In the genomic region with DNA sequence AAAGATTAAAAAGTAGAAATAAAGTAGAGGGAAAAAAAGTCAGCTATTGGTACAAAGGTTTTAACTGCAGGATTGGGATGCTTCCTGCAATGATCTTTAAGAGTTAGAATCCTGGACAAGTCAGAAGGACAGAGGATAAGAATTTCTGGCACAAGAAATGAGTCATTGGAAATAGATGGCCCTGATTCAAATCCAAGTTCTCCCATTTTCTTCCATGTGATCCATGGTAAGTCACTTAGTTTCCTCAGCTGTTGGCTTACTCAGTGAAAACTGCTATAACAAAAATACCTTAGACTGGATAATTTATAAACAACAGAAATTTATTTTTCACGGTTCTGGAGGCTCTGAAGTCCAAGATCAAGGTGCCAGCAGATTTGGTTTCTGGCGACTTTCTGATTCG, we compare ENCODE assay signal across 15 cellular contexts. TPM values are rescaled to one million over a fixed set of nuclear protein-coding genes. Genes with fewer than 3 reads are reported as not detected.
DNase-seq lines count a peak whose midpoint lies in the region; ATAC-seq and TF ChIP-seq lines count a peak whose summit lies in the region.
"Had no signal": no experiment of that assay in that cellular context is flagged by ENCODE, and none has a peak within 500 bp of the region (broad histone marks: within the 10 kb centered on the region; RNA-seq: fewer than 3 reads in every experiment).

No MANE protein-coding gene starts in this region.

- intact Hi-C loops in Caco-2 (cut with micrococcal nuclease; ENCODE audit: unreplicated experiment), result no loop called here

- TF ChIP-seq CTCF in Caco-2 (IDR thresholded peaks at IDR 0.05; ENCODE audit: insufficient read depth in 1 of 2, low read depth in 1 of 2, low read length in 1 of 2, severe bottlenecking in 1 of 2, unreplicated experiment in 1 of 2), result no peak
- TF ChIP-seq CTCF in fibroblast of mammary gland (conservative IDR thresholded peaks at IDR 0.05; ENCODE audit: control insufficient read depth, insufficient read depth, low read depth, low read length), result no peak

- H3K36me3 ChIP-seq in Caco-2 (ENCODE audit: control insufficient read depth, insufficient read depth, low read length), result no peaks in the 10 kb centered on the region
- no peaks in the 10 kb centered on the region for H3K36me3 ChIP-seq in skeletal muscle satellite cell (ENCODE audit: insufficient read depth, low read length)
- H3K36me3 ChIP-seq: BLaER1 had no signal

- POLR2A ChIA-PET in Caco-2 (lab: Charles Lee), result no interaction called here

- H3K4me1 ChIP-seq in Caco-2 (peaks cover 25% of the 10 kb centered on the region), skeletal muscle satellite cell (ENCODE audit: control insufficient read depth, insufficient read depth, low read length) (peaks cover 74% of the 10 kb centered on the region)
- H3K4me1 ChIP-seq: BLaER1 had no signal

- no peaks in the 10 kb centered on the region for H3K9me3 Mint-ChIP-seq in Caco-2 (ENCODE audit: unreplicated experiment)
- H3K9me3 Mint-ChIP-seq: CD4-positive, alpha-beta memory T cell; H9 had no signal

- ATAC-seq in HG03039 (IDR thresholded peaks at IDR 0.05; ENCODE audit: unreplicated experiment) (no peak), GM18511 (IDR thresholded peaks at IDR 0.05; ENCODE audit: unreplicated experiment) (no peak)

- no peaks in the 10 kb centered on the region for H3K27me3 ChIP-seq in Caco-2 (replicated peaks; ENCODE audit: control insufficient read depth, insufficient read depth, low read length)
- H3K27me3 ChIP-seq in skeletal muscle satellite cell (ENCODE audit: control insufficient read depth, insufficient read depth, low read length), result no peaks in the 10 kb centered on the region
- H3K27me3 ChIP-seq: BLaER1 had no signal

- H3K4me3 ChIP-seq in Caco-2 (ENCODE audit: low read depth, low read length) (no peak overlapping the region), fibroblast of mammary gland (ENCODE audit: control insufficient read depth, low read depth, low read length) (no peak overlapping the region), skeletal muscle satellite cell (ENCODE audit: low read length) (no peak overlapping the region)
- H3K4me3 ChIP-seq: BLaER1 had no signal

- DNase-seq in Caco-2 (no peak), M059J (ENCODE audit: low read depth) (peak; percentile 25), fibroblast of mammary gland (ENCODE audit: low read depth) (peak; percentile 79), anterior cingulate cortex (lab: John Stamatoyannopoulos, UW) (no peak)
- DNase-seq: 8988T; Calu3; CD4-positive, alpha-beta memory T cell; DMS79 treated with DMSO at 0.1 percent for 48 hours; GF-D8; H9 had no signal

- no peaks in the 10 kb centered on the region for H3K27me3 Mint-ChIP-seq in Caco-2 (ENCODE audit: insufficient read depth, unreplicated experiment)

- peak overlapping the region; percentile 0 for H3K9ac ChIP-seq in skeletal muscle satellite cell (ENCODE audit: low read depth, low read length)
- H3K9ac ChIP-seq: BLaER1 had no signal

- CTCF ChIA-PET in Caco-2 (lab: Charles Lee), result no interaction called here

- no peak overlapping the region for H3K4me3 Mint-ChIP-seq in Caco-2 (ENCODE audit: unreplicated experiment)
- H3K4me3 Mint-ChIP-seq: CD14-positive monocyte; CD4-positive, alpha-beta memory T cell; H9 had no signal

- H3K9me3 ChIP-seq in Caco-2 (no peaks in the 10 kb centered on the region), skeletal muscle satellite cell (replicated peaks; ENCODE audit: low read length) (no peaks in the 10 kb centered on the region)
- H3K9me3 ChIP-seq: BLaER1 had no signal

- H3K4me2 ChIP-seq in skeletal muscle satellite cell (ENCODE audit: low read length), result no peak overlapping the region
- H3K4me2 ChIP-seq: BLaER1 had no signal

- H3K36me3 Mint-ChIP-seq in Caco-2 (ENCODE audit: insufficient read depth, unreplicated experiment), result no peaks in the 10 kb centered on the region
- H3K36me3 Mint-ChIP-seq: CD14-positive monocyte; CD4-positive, alpha-beta memory T cell had no signal

- peaks cover 17% of the 10 kb centered on the region for H3K4me1 Mint-ChIP-seq in Caco-2 (ENCODE audit: low read depth, unreplicated experiment)
- H3K4me1 Mint-ChIP-seq: CD14-positive monocyte; CD4-positive, alpha-beta memory T cell had no signal

- H3K27ac Mint-ChIP-seq in Caco-2 (ENCODE audit: unreplicated experiment), result peak overlapping the region; percentile 22
- H3K27ac Mint-ChIP-seq: CD14-positive monocyte; CD4-positive, alpha-beta memory T cell; H9 had no signal

- BruUV-seq in Caco-2 (replicated peaks; lab: Mats Ljungman, UMichigan), result no TSS peak

RNA-seq across cellular contexts. Expression of a gene that starts 13.3 kb away (rescaled TPM):
- 13.8 and 19.1 TPM in 2 replicates for total RNA-seq in Caco-2 (2022)
- total RNA-seq in M059J (2014; rRNA removed; shearing (Covaris generic)), result 26.3 and 28.6 TPM in 2 replicates
- total RNA-seq in skeletal muscle satellite cell (2012; rRNA removed), result 21.2 and 29.2 TPM in 2 replicates

Comparison
In these comparisons a context has a peak if more than half of its experiments do, and no peak if none do; other contexts are left out.
1. DNase-seq: peak in M059J (single experiment) and fibroblast of mammary gland (single experiment); none in Caco-2 (0 of 2) and anterior cingulate cortex (0 of 58).